22 cellular contexts compared by ENCODE assay signal in genomic region chr11:66293777-66294625, GRCh38. TPM values are rescaled to one million over a fixed set of nuclear protein-coding genes. Genes with fewer than 3 reads are reported as not detected.
"Had no signal": no experiment of that assay in that cellular context is flagged by ENCODE, and none has a peak within 500 bp of the region (broad histone marks: within the 10 kb centered on the region; RNA-seq: fewer than 3 reads in every experiment).

No MANE protein-coding gene starts in this region.

- H3K27ac ChIP-seq: brain microvascular endothelial cell, esophagus squamous epithelium had no signal

- H3K4me3 ChIP-seq: esophagus squamous epithelium had no signal

- H3K36me3 ChIP-seq: brain microvascular endothelial cell, esophagus squamous epithelium had no signal

- H3K36me3 Mint-ChIP-seq: activated naive CD8-positive, alpha-beta T cell treated with anti-CD3 and anti-CD28 coated beads for 36 hours had no signal

- H3K27ac Mint-ChIP-seq: activated naive CD8-positive, alpha-beta T cell treated with anti-CD3 and anti-CD28 coated beads for 36 hours; activated T-cell treated with anti-CD3 and anti-CD28 coated beads, Interleukin-2, amount 50 U/mL, for 72 hours had no signal

- ATAC-seq: activated T-cell treated with anti-CD3 and anti-CD28 coated beads, Interleukin-2, amount 50 U/mL, for 72 hours; naive thymus-derived CD4-positive, alpha-beta T cell; SK-N-SH treated with all-trans-retinoic acid at 6 μM for 48 hours; stimulated activated naive CD8-positive, alpha-beta T cell treated with anti-CD3 and anti-CD28 coated beads, Interleukin-15, Interleukin-2, amounts not matched to agents 100 U/mL and 50 U/mL, for 24 hours had no signal

- H3K9me3 Mint-ChIP-seq: activated naive CD8-positive, alpha-beta T cell treated with anti-CD3 and anti-CD28 coated beads for 36 hours; activated T-cell treated with anti-CD3 and anti-CD28 coated beads, Interleukin-2, amount 50 U/mL, for 72 hours had no signal

- H3K4me3 Mint-ChIP-seq: activated naive CD8-positive, alpha-beta T cell treated with anti-CD3 and anti-CD28 coated beads for 36 hours had no signal

- DNase-seq: activated CD4-positive, CD25-positive, alpha-beta regulatory T cell treated with anti-CD3 and anti-CD28 coated beads, Interleukin-2, amount 50 U/mL, for 72 hours; activated naive CD8-positive, alpha-beta T cell treated with anti-CD3 and anti-CD28 coated beads for 36 hours; activated T-cell treated with anti-CD3 and anti-CD28 coated beads, Interleukin-2, amount 50 U/mL, for 72 hours; amygdala; brain microvascular endothelial cell; central memory CD4-positive, alpha-beta T cell; effector CD8-positive, alpha-beta T cell; esophagus squamous epithelium; mesendoderm; naive thymus-derived CD4-positive, alpha-beta T cell; nucleus accumbens; retina; stimulated activated CD4-positive, alpha-beta T cell treated with anti-CD3 and anti-CD28 coated beads, Interleukin-12 subunit alpha, Interleukin-12 subunit beta, amount 100 ng/mL, for 4 hours; stimulated activated CD4-positive, alpha-beta T cell treated with anti-CD3 and anti-CD28 coated beads, Interleukin-1b, Interleukin-23, amount 100 ng/mL, for 48 hours; stimulated activated CD8-positive, alpha-beta memory T cell treated with anti-CD3 and anti-CD28 coated beads, Interleukin-4, amount 100 ng/mL, for 48 hours; stimulated activated naive CD8-positive, alpha-beta T cell treated with anti-CD3 and anti-CD28 coated beads, Interleukin-15, Interleukin-2, amounts not matched to agents 100 U/mL and 50 U/mL, for 24 hours; T-helper 1 cell; T1000; trophoblast cell had no signal

- H3K9me3 ChIP-seq: esophagus squamous epithelium had no signal

RNA-seq across cellular contexts. Expression of gene TMEM151A, which starts 2.3 kb away (rescaled TPM):
- total RNA-seq: activated CD8-positive, alpha-beta memory T cell treated with anti-CD3 and anti-CD28 coated beads for 36 hours; activated naive CD8-positive, alpha-beta T cell treated with anti-CD3 and anti-CD28 coated beads for 36 hours; esophagus squamous epithelium had no signal
- polyA plus RNA-seq: naive thymus-derived CD4-positive, alpha-beta T cell had no signal

RNA-seq across cellular contexts. Expression of gene CNIH2, which starts 16.0 kb away (rescaled TPM):
- total RNA-seq: liver had no signal
- polyA plus RNA-seq: naive thymus-derived CD4-positive, alpha-beta T cell had no signal
